ENCODE assay signal across 26 cellular contexts in the genomic region with DNA sequence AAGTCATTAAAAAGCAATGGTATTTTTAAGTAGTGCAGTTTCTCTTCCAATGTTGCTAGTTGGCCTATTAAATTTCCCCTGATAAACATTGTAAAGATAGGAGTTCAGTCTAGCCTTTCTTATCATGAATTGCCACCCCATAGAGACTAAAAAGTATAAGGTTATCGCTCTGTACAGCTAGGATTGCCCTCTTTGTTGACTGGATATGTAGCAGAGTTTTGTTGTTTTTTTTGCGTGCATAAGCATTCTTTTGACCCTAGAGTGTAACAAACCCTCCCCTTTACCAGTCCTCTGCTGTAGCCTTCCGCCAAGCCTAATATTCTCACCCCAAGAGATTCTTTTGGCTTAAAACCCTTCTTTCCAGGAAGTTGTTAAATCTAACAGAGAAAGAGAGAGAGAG.
"Had no signal": no experiment of that assay in that cellular context is flagged by ENCODE, and none has a peak within 500 bp of the region (broad histone marks: within the 10 kb centered on the region; RNA-seq: fewer than 3 reads in every experiment).

No MANE protein-coding gene starts in this region.

- DNase-seq: activated CD4-positive, alpha-beta T cell treated with anti-CD3 and anti-CD28 coated beads for 4 hours; activated CD8-positive, alpha-beta memory T cell treated with anti-CD3 and anti-CD28 coated beads, Interleukin-2, amount 50 U/mL, for 4 hours; activated CD8-positive, alpha-beta T cell treated with anti-CD3 and anti-CD28 coated beads for 36 hours; activated gamma-delta T cell treated with Interleukin-2 at 50 U/mL for 16 hours; activated naive CD4-positive, alpha-beta T cell treated with anti-CD3 and anti-CD28 coated beads, Interleukin-2, amount 10 ng/mL, durations not matched to agents 7 days and 5 days; activated naive CD8-positive, alpha-beta T cell treated with anti-CD3 and anti-CD28 coated beads for 36 hours; activated T-cell treated with anti-CD3 and anti-CD28 coated beads, Interleukin-2, amount 50 U/mL, for 72 hours; brain microvascular endothelial cell; Karpas-422; NCI-H1092 treated with DMSO at 0.1 percent for 48 hours; NCI-H1417 treated with DMSO at 0.1 percent for 48 hours; NCI-H1694; NCI-H2029; NCI-H2107; NCI-H2171 treated with DMSO at 0.1 percent for 48 hours; NCI-H226; NCI-H510A; NCI-H526 treated with DMSO at 0.1 percent for 48 hours; NCI-H82; SIG-M5; T-cell; T-helper 2 cell; T1000 had no signal

- H3K4me1 Mint-ChIP-seq: activated naive CD4-positive, alpha-beta T cell treated with anti-CD3 and anti-CD28 coated beads, Interleukin-2, amount 10 ng/mL, durations not matched to agents 7 days and 5 days; activated naive CD8-positive, alpha-beta T cell treated with anti-CD3 and anti-CD28 coated beads for 36 hours had no signal

- H3K27ac Mint-ChIP-seq: activated CD8-positive, alpha-beta T cell treated with anti-CD3 and anti-CD28 coated beads for 36 hours; activated naive CD4-positive, alpha-beta T cell treated with anti-CD3 and anti-CD28 coated beads, Interleukin-2, amount 10 ng/mL, durations not matched to agents 7 days and 5 days; activated naive CD8-positive, alpha-beta T cell treated with anti-CD3 and anti-CD28 coated beads for 36 hours; activated T-cell treated with anti-CD3 and anti-CD28 coated beads, Interleukin-2, amount 50 U/mL, for 72 hours; activated T-helper 2 cell treated with anti-CD3 and anti-CD28 coated beads, Interferon-gamma antibody, Interleukin-2, Interleukin-4, amounts not matched to agents 10 μg/mL and 5 μg/mL and 100 μg/mL, durations not matched to agents 14 hours and 24 hours and 36 hours; T-cell had no signal

- H3K4me3 ChIP-seq: cardiac muscle cell had no signal

- H3K4me3 Mint-ChIP-seq: activated CD8-positive, alpha-beta T cell treated with anti-CD3 and anti-CD28 coated beads for 36 hours; activated naive CD4-positive, alpha-beta T cell treated with anti-CD3 and anti-CD28 coated beads, Interleukin-2, amount 10 ng/mL, durations not matched to agents 7 days and 5 days; activated naive CD8-positive, alpha-beta T cell treated with anti-CD3 and anti-CD28 coated beads for 36 hours; activated T-cell treated with anti-CD3 and anti-CD28 coated beads, Interleukin-2, amount 50 U/mL, for 72 hours; T-cell had no signal

- H3K27ac ChIP-seq: brain microvascular endothelial cell, cardiac muscle cell had no signal

- H3K27me3 ChIP-seq: brain microvascular endothelial cell, cardiac muscle cell had no signal

- ATAC-seq: activated CD4-positive, CD25-positive, alpha-beta regulatory T cell treated with anti-CD3 and anti-CD28 coated beads, Interleukin-2, amount 50 U/mL, for 24 hours; activated CD8-positive, alpha-beta T cell treated with anti-CD3 and anti-CD28 coated beads for 36 hours; activated T-cell treated with anti-CD3 and anti-CD28 coated beads, Interleukin-2, amount 50 U/mL, for 72 hours; T-cell had no signal

- H3K36me3 ChIP-seq: brain microvascular endothelial cell, cardiac muscle cell had no signal

- H3K9me3 Mint-ChIP-seq: activated CD8-positive, alpha-beta T cell treated with anti-CD3 and anti-CD28 coated beads for 36 hours; activated naive CD4-positive, alpha-beta T cell treated with anti-CD3 and anti-CD28 coated beads, Interleukin-2, amount 10 ng/mL, durations not matched to agents 7 days and 5 days; activated naive CD8-positive, alpha-beta T cell treated with anti-CD3 and anti-CD28 coated beads for 36 hours; activated T-cell treated with anti-CD3 and anti-CD28 coated beads, Interleukin-2, amount 50 U/mL, for 72 hours; activated T-helper 2 cell treated with anti-CD3 and anti-CD28 coated beads, Interferon-gamma antibody, Interleukin-2, Interleukin-4, amounts not matched to agents 10 μg/mL and 5 μg/mL and 100 μg/mL, durations not matched to agents 14 hours and 24 hours and 36 hours; T-cell had no signal

- H3K36me3 Mint-ChIP-seq: activated naive CD4-positive, alpha-beta T cell treated with anti-CD3 and anti-CD28 coated beads, Interleukin-2, amount 10 ng/mL, durations not matched to agents 7 days and 5 days; activated naive CD8-positive, alpha-beta T cell treated with anti-CD3 and anti-CD28 coated beads for 36 hours; T-cell had no signal

- H3K27me3 Mint-ChIP-seq: activated naive CD8-positive, alpha-beta T cell treated with anti-CD3 and anti-CD28 coated beads for 36 hours; T-cell had no signal
